Comparison of ENCODE assay signal across 8 cellular contexts in the genomic region with DNA sequence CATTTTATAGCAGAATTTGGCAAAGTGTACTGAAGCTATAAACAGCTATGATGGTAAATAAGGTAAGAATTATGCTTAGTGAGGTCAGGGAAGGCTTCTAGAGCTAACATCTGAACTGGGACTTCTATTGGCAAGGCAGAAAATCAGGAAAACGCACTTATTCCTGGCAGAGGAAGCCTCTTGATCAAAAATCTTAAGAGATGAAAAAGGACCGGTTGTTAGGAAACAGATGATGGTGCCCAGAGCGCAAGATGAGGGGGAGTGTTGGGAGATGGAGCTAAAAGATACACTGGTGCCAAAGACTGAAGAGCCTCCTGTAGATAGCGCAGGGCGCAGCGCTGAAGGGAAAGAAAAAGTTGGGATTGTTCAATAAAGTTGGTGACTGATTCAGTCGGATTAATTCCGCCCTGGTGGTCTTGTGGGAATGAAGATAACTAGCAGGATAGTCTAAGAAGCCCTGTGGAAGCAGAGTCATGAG. TPM values are rescaled to one million over a fixed set of nuclear protein-coding genes. Genes with fewer than 3 reads are reported as not detected.
DNase-seq lines count a peak whose midpoint lies in the region; ATAC-seq and TF ChIP-seq lines count a peak whose summit lies in the region.

No MANE protein-coding gene starts in this region.

- peak overlapping the region; percentile 95 for H3K4me3 Mint-ChIP-seq in activated CD8-positive, alpha-beta memory T cell treated with anti-CD3 and anti-CD28 coated beads, Interleukin-2, amount 10 ng/mL, durations not matched to agents 7 days and 5 days

- H3K27ac ChIP-seq in HUES48 (ENCODE audit: low read depth, low read length): peak overlapping the region; percentile 71
- peak overlapping the region; percentile 71 to 97 (median 93) for H3K27ac ChIP-seq in adrenal gland
- H3K27ac ChIP-seq in iPS-18a (ENCODE audit: low read length): no peak overlapping the region

- H3K4me1 Mint-ChIP-seq in activated CD8-positive, alpha-beta memory T cell treated with anti-CD3 and anti-CD28 coated beads, Interleukin-2, amount 10 ng/mL, durations not matched to agents 7 days and 5 days: peaks cover 35% of the 10 kb centered on the region

- CTCF ChIA-PET in activated CD8-positive, alpha-beta memory T cell treated with anti-CD3 and anti-CD28 coated beads, Interleukin-2, amount 10 ng/mL, durations not matched to agents 7 days and 5 days (lab: Charles Lee): interaction anchor here (0.5 to 2.7 kb wide), 9 partner anchors 10 to 311 kb away, joined by 3 to 7 read pairs (median 4); no protein-coding TSS in a partner anchor

- TF ChIP-seq CTCF in adrenal gland (IDR thresholded peaks at IDR 0.05): no peak

- H3K36me3 ChIP-seq in HUES48 (ENCODE audit: control insufficient read depth, insufficient read depth, low read length) (peaks cover 3% of the 10 kb centered on the region), adrenal gland (replicated peaks in 1 of 2) (no peaks in the 10 kb centered on the region), iPS-18a (ENCODE audit: control insufficient read depth, low read depth, low read length) (no peaks in the 10 kb centered on the region)

- no peaks in the 10 kb centered on the region for H3K27me3 Mint-ChIP-seq in activated CD8-positive, alpha-beta memory T cell treated with anti-CD3 and anti-CD28 coated beads, Interleukin-2, amount 10 ng/mL, durations not matched to agents 7 days and 5 days

- DNase-seq in activated CD8-positive, alpha-beta memory T cell treated with anti-CD3 and anti-CD28 coated beads, Interleukin-2, amount 10 ng/mL, durations not matched to agents 7 days and 5 days: no peak
- no peak for DNase-seq in activated CD8-positive, alpha-beta memory T cell treated with anti-CD3 and anti-CD28 coated beads, Interleukin-2, amount 50 U/mL, for 48 hours
- no peak for DNase-seq in adrenal gland
- DNase-seq in stimulated activated naive CD8-positive, alpha-beta T cell treated with anti-CD3 and anti-CD28 coated beads, Interleukin-15, Interleukin-2, amounts not matched to agents 100 U/mL and 50 U/mL, for 24 hours: no peak
- no peak for DNase-seq in NCI-H526 (lab: John Stamatoyannopoulos, UW)

- H3K9me3 ChIP-seq in HUES48 (ENCODE audit: control insufficient read depth, insufficient read depth, low read length) (no peaks in the 10 kb centered on the region), adrenal gland (replicated peaks in 1 of 3) (no peaks in the 10 kb centered on the region), iPS-18a (ENCODE audit: control insufficient read depth, low read depth, low read length) (no peaks in the 10 kb centered on the region)

- H3K27ac Mint-ChIP-seq in activated CD8-positive, alpha-beta memory T cell treated with anti-CD3 and anti-CD28 coated beads, Interleukin-2, amount 10 ng/mL, durations not matched to agents 7 days and 5 days: peak overlapping the region; percentile 95

- peak overlapping the region; percentile 81 for H3K9ac ChIP-seq in HUES48 (ENCODE audit: low read depth, low read length)
- peak overlapping the region; percentile 73 for H3K9ac ChIP-seq in iPS-18a (ENCODE audit: low read length)

- H3K9me3 Mint-ChIP-seq in activated CD8-positive, alpha-beta memory T cell treated with anti-CD3 and anti-CD28 coated beads, Interleukin-2, amount 10 ng/mL, durations not matched to agents 7 days and 5 days (ENCODE audit: low read depth): no peaks in the 10 kb centered on the region

- 1 to 3% (median 2%) methylated on average over 8 of the region's 8 CpGs for WGBS in adrenal gland, 4 donors

- peak; percentile 3 for ATAC-seq in activated CD8-positive, alpha-beta memory T cell treated with anti-CD3 and anti-CD28 coated beads, Interleukin-2, amount 10 ng/mL, durations not matched to agents 7 days and 5 days
- peak; percentile 1 for ATAC-seq in stimulated activated naive CD8-positive, alpha-beta T cell treated with anti-CD3 and anti-CD28 coated beads, Interleukin-15, Interleukin-2, amounts not matched to agents 100 U/mL and 50 U/mL, for 24 hours
- no peak for ATAC-seq in GM21367 (IDR thresholded peaks at IDR 0.05; ENCODE audit: unreplicated experiment)

- intact Hi-C loops in adrenal gland (cut with DNase I): no loop called here

- TF ChIP-seq POLR2A in adrenal gland (IDR thresholded peaks at IDR 0.05): no peak

- no peaks in the 10 kb centered on the region for H3K27me3 ChIP-seq in HUES48 (ENCODE audit: control insufficient read depth, insufficient read depth, low read length)
- H3K27me3 ChIP-seq in adrenal gland: no peaks in the 10 kb centered on the region
- peaks cover 9% of the 10 kb centered on the region for H3K27me3 ChIP-seq in iPS-18a (ENCODE audit: control insufficient read depth, insufficient read depth, low read length)

- H3K4me3 ChIP-seq in HUES48 (ENCODE audit: low read depth, low read length): peak overlapping the region; percentile 91
- peak overlapping the region in 2 of 4 donors; percentile 86 to 92 for H3K4me3 ChIP-seq in adrenal gland
- peak overlapping the region; percentile 97 for H3K4me3 ChIP-seq in iPS-18a (ENCODE audit: low read length)

- H3K4me1 ChIP-seq in HUES48 (ENCODE audit: control insufficient read depth, insufficient read depth, low read length): peaks cover 10% of the 10 kb centered on the region
- H3K4me1 ChIP-seq in adrenal gland (replicated peaks in 1 of 2): peaks cover 19 to 31% of the 10 kb centered on the region in 2 donors
- H3K4me1 ChIP-seq in iPS-18a (ENCODE audit: control insufficient read depth, low read depth, low read length): peaks cover 4% of the 10 kb centered on the region

- peaks cover 9% of the 10 kb centered on the region for H3K36me3 Mint-ChIP-seq in activated CD8-positive, alpha-beta memory T cell treated with anti-CD3 and anti-CD28 coated beads, Interleukin-2, amount 10 ng/mL, durations not matched to agents 7 days and 5 days

RNA-seq across cellular contexts. Expression of gene CALU, which starts 0.6 kb away (rescaled TPM):
- total RNA-seq in activated CD8-positive, alpha-beta memory T cell treated with anti-CD3 and anti-CD28 coated beads, Interleukin-2, amount 10 ng/mL, durations not matched to agents 7 days and 5 days: 10 to 100 TPM; 28.2 to 39.0 TPM
- 100 to 1,000 TPM in 2 of 8 donors, 10 to 100 TPM in 6; 56.7 to 151 (median 86.9) TPM for total RNA-seq in adrenal gland
- 100 to 1,000 TPM in 1 of 3 donors, 10 to 100 TPM in 2; 16.0 to 199 (median 27.1) TPM for polyA plus RNA-seq in adrenal gland

RNA-seq across cellular contexts. Expression of gene OPN1SW, which starts 37.0 kb away (rescaled TPM):
- total RNA-seq in activated CD8-positive, alpha-beta memory T cell treated with anti-CD3 and anti-CD28 coated beads, Interleukin-2, amount 10 ng/mL, durations not matched to agents 7 days and 5 days: not detected
- total RNA-seq in adrenal gland: not detected
- polyA plus RNA-seq in adrenal gland: not detected

RNA-seq across cellular contexts. Expression of gene CCDC136, which starts 53.2 kb away (rescaled TPM):
- 1 to 10 TPM; 4.4 to 5.8 TPM for total RNA-seq in activated CD8-positive, alpha-beta memory T cell treated with anti-CD3 and anti-CD28 coated beads, Interleukin-2, amount 10 ng/mL, durations not matched to agents 7 days and 5 days
- 1 to 10 TPM in 7 of 8 donors, under 1 TPM in 1; 0.35 to 6.2 (median 3.9) TPM for total RNA-seq in adrenal gland
- polyA plus RNA-seq in adrenal gland: 10 to 100 TPM in 1 of 3 donors, 1 to 10 TPM in 2; 4.0 to 10.9 (median 5.3) TPM
